ENCODE assay signal across 20 cellular contexts in the genomic region with DNA sequence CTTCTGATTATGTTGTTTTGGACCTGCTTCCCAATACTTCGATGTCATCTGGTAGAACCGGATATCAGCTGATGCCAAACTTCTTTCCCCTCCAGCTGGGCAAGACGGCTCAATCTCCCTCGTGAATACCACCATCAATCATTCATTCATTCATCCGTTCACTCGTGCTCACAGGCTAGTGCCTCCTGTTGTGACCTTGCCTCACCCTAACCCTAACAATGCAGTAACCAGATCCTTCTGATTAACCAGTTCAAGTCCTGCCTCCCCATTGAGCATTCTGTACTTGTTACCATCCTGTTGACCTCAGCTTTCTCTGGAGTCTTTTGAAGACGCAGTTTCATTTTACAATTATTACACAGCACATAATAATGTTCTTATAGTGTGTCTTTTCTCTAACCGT. TPM values are rescaled to one million over a fixed set of nuclear protein-coding genes. Genes with fewer than 3 reads are reported as not detected.
A peak's percentile ranks its signal among the peaks of the same experiment; 100 is the strongest.
DNase-seq lines count a peak whose midpoint lies in the region; ATAC-seq, FAIRE-seq and TF ChIP-seq lines count a peak whose summit lies in the region.
"Had no signal": no experiment of that assay in that cellular context is flagged by ENCODE, and none has a peak within 500 bp of the region (broad histone marks: within the 10 kb centered on the region; RNA-seq: fewer than 3 reads in every experiment).

No MANE protein-coding gene starts in this region.

- no peak overlapping the region for H3K56ac ChIP-seq in H1 (replicated peaks; ENCODE audit: insufficient read length, low read depth, low read length)

- H3K18ac ChIP-seq in H1 (ENCODE audit: extremely low read depth, low read length): 0 out of 2 replicates have a peak overlapping the region, but pooled peaks have one; percentile 3

- no peaks in the 10 kb centered on the region for H3K9me3 ChIP-seq in GM23248 (ENCODE audit: low read depth)
- no peaks in the 10 kb centered on the region for H3K9me3 ChIP-seq in Panc1 (ENCODE audit: control insufficient read depth, insufficient read depth, low read depth, low read length)
- no peaks in the 10 kb centered on the region for H3K9me3 ChIP-seq in H1 (ENCODE audit: insufficient read depth in 2 of 2, low read depth in 1 of 2, low read length in 1 of 2)
- H3K9me3 ChIP-seq in CD4-positive, alpha-beta memory T cell (ENCODE audit: control insufficient read depth in 1 of 2, low read length in 2 of 2): no peaks in the 10 kb centered on the region

- FAIRE-seq in H1 (lab: Jason Lieb, UNC): no peak
- FAIRE-seq: GM12878, GM19239, HepG2 had no signal

- no peak overlapping the region for H2AK5ac ChIP-seq in H1 (ENCODE audit: low read depth, low read length)

- H3K27me3 Mint-ChIP-seq in nephron (ENCODE audit: low read depth): no peaks in the 10 kb centered on the region
- peaks cover 27 to 38% of the 10 kb centered on the region in 2 donors for H3K27me3 Mint-ChIP-seq in CD4-positive, alpha-beta memory T cell

- TF ChIP-seq CTCF in Panc1 (IDR thresholded peaks at IDR 0.05) (no peak), H1 (IDR thresholded peaks at IDR 0.05; ENCODE audit: control extremely low read depth in 1 of 3, insufficient read depth in 1 of 3, low read depth in 1 of 3, low read length in 3 of 3) (no peak), nephron (IDR thresholded peaks at IDR 0.05; ENCODE audit: unreplicated experiment in 3 of 3) (no peak), RWPE1 (conservative IDR thresholded peaks at IDR 0.05; ENCODE audit: low read depth) (no peak)

- H3K4me2 ChIP-seq in GM23248 (ENCODE audit: unreplicated experiment): no peak overlapping the region
- no peak overlapping the region for H3K4me2 ChIP-seq in H1 (ENCODE audit: insufficient read depth in 1 of 2, low read depth in 2 of 2, low read length in 2 of 2)
- H3K4me2 ChIP-seq: A549 had no signal

- no peak overlapping the region for H2BK5ac ChIP-seq in H1 (ENCODE audit: low read depth, low read length)

- H3K4me1 ChIP-seq in GM23248 (ENCODE audit: insufficient read depth) (peaks cover 18% of the 10 kb centered on the region), Panc1 (ENCODE audit: control insufficient read depth, insufficient read depth, low read length) (peaks cover 16% of the 10 kb centered on the region), H1 (replicated peaks in 1 of 4; ENCODE audit: control insufficient read depth in 3 of 4, insufficient read depth in 4 of 4, low read length in 3 of 4) (peaks cover 0 to 7% (median under 1%) of the 10 kb centered on the region in 4 experiments; a peak in 2 of 7 replicates)
- H3K4me1 ChIP-seq in CD4-positive, alpha-beta memory T cell (ENCODE audit: insufficient read depth, low read length): no peaks in the 10 kb centered on the region

- no peak overlapping the region for H2BK15ac ChIP-seq in H1 (ENCODE audit: low read length)

- no peak overlapping the region for H4K8ac ChIP-seq in H1 (ENCODE audit: extremely low read depth, insufficient read depth, low read length)

- H3K4ac ChIP-seq in H1 (replicated peaks; ENCODE audit: insufficient read length, low read depth, low read length): no peak overlapping the region

- TF ChIP-seq EP300 in H1 (IDR thresholded peaks at IDR 0.05; ENCODE audit: borderline replicate concordance in 1 of 2, low read depth in 2 of 2, low read length in 2 of 2): no peak

- no peaks in the 10 kb centered on the region for H3K36me3 Mint-ChIP-seq in nephron (ENCODE audit: low read depth)
- H3K36me3 Mint-ChIP-seq in CD4-positive, alpha-beta memory T cell: peaks cover 0 to 3% of the 10 kb centered on the region in 2 donors

- H2BK12ac ChIP-seq in H1 (ENCODE audit: low read depth, low read length): no peak overlapping the region

- WGBS in GM23248 (ENCODE audit: low coverage in 1 of 2, low lambda C conversion rate in 2 of 2, missing lambda C conversion rate in 2 of 2), 2 experiments: 28 to 32% methylated on average over 8 of the region's 8 CpGs
- WGBS in H1 (ENCODE audit: extremely low coverage in 1 of 2, insufficient coverage in 1 of 2, insufficient read length in 1 of 2, insufficient replicate concordance in 2 of 2, low coverage in 1 of 2, low lambda C conversion rate in 2 of 2, missing lambda C conversion rate in 1 of 2), 2 experiments: 92% methylated on average over 8 of the region's 8 CpGs; no CpG with 5 or more reads in 1 of the 2 experiments

- H4K20me1 ChIP-seq in GM23248 (ENCODE audit: insufficient read depth): no peaks in the 10 kb centered on the region
- no peaks in the 10 kb centered on the region for H4K20me1 ChIP-seq in H1 (replicated peaks in 1 of 2; ENCODE audit: control insufficient read depth in 1 of 2, insufficient read depth in 2 of 2, low read length in 2 of 2)

- H3K27ac Mint-ChIP-seq in nephron: peak overlapping the region in 2 of 3 experiments; percentile 1 to 4
- no peak overlapping the region for H3K27ac Mint-ChIP-seq in CD4-positive, alpha-beta memory T cell
- H3K27ac Mint-ChIP-seq: CD4-positive, alpha-beta T cell; H9 had no signal

- no peak overlapping the region for H3K4me3 Mint-ChIP-seq in nephron
- H3K4me3 Mint-ChIP-seq in CD4-positive, alpha-beta memory T cell: no peak overlapping the region
- H3K4me3 Mint-ChIP-seq: CD4-positive, alpha-beta T cell; H9; IgD-negative memory B cell had no signal

- ATAC-seq in Panc1 (no peak), GM18909 (IDR thresholded peaks at IDR 0.05; ENCODE audit: poor library complexity, unreplicated experiment) (no peak)
- ATAC-seq: A549, GM12878, HepG2 had no signal

- H3K36me3 ChIP-seq in GM23248 (ENCODE audit: low read depth) (no peaks in the 10 kb centered on the region), Panc1 (ENCODE audit: control insufficient read depth, insufficient read depth, low read length) (no peaks in the 10 kb centered on the region), H1 (ENCODE audit: control insufficient read depth in 2 of 4, insufficient read depth in 4 of 4, low read length in 3 of 4) (no peaks in the 10 kb centered on the region)
- no peaks in the 10 kb centered on the region for H3K36me3 ChIP-seq in CD4-positive, alpha-beta memory T cell (ENCODE audit: insufficient read depth, low read length)

- H2BK20ac ChIP-seq in H1 (ENCODE audit: low read length): no peak overlapping the region

- H3F3A ChIP-seq in GM23248 (ENCODE audit: insufficient read depth): peaks cover 15% of the 10 kb centered on the region

- H3K79me2 ChIP-seq in GM23248 (ENCODE audit: insufficient read depth): no peaks in the 10 kb centered on the region
- H3K79me2 ChIP-seq in H1 (ENCODE audit: control insufficient read depth in 1 of 2, insufficient read depth in 2 of 2, low read length in 2 of 2): no peaks in the 10 kb centered on the region

- no peaks in the 10 kb centered on the region for H3K9me2 ChIP-seq in GM23248 (ENCODE audit: insufficient read depth)

- no peak overlapping the region for H4K5ac ChIP-seq in H1 (ENCODE audit: insufficient read length, low read depth, low read length)

- POLR2A ChIA-PET in Panc1 (lab: Charles Lee): no interaction called here
- POLR2A ChIA-PET in H1 (lab: Charles Lee; ENCODE audit: partially characterized antibody): no interaction called here
- POLR2A ChIA-PET in CD4-positive, alpha-beta memory T cell (lab: Charles Lee; ENCODE audit: partially characterized antibody): no interaction called here
- POLR2A ChIA-PET in RWPE1 (lab: Yijun Ruan, JAX; ENCODE audit: low non-redundant PET): no interaction called here

- peaks cover 36% of the 10 kb centered on the region for H3K4me1 Mint-ChIP-seq in nephron
- H3K4me1 Mint-ChIP-seq in CD4-positive, alpha-beta memory T cell: peaks cover 6 to 8% (median 8%) of the 10 kb centered on the region in 4 donors

- peak overlapping the region; percentile 47; the same call in 1 of the 2 replicates for H2AFZ ChIP-seq in GM23248
- no peak overlapping the region for H2AFZ ChIP-seq in H1 (ENCODE audit: low read length)

- H3K14ac ChIP-seq in H1 (ENCODE audit: insufficient read length): no peak overlapping the region

- H3K79me1 ChIP-seq in H1 (ENCODE audit: low read depth, low read length): no peaks in the 10 kb centered on the region

- H4K91ac ChIP-seq in H1 (replicated peaks; ENCODE audit: insufficient read length, low read length): no peak overlapping the region

- no peaks in the 10 kb centered on the region for H3K9me3 Mint-ChIP-seq in nephron
- H3K9me3 Mint-ChIP-seq in CD4-positive, alpha-beta memory T cell: peaks cover 0 to 8% (median 3%) of the 10 kb centered on the region in 8 donors
- H3K9me3 Mint-ChIP-seq: CD4-positive, alpha-beta T cell; H9 had no signal

- no TSS peak for BruUV-seq in Panc1 (replicated peaks; lab: Mats Ljungman, UMichigan)

- CTCF ChIA-PET in Panc1 (lab: Charles Lee) (interaction anchor here (0.7 kb wide), 1 partner anchor 61 kb away, joined by 5 read pairs; no protein-coding TSS in a partner anchor), H1 (lab: Charles Lee; ENCODE audit: partially characterized antibody) (interaction anchor here (1.4 kb wide), 1 partner anchor 10 kb away, joined by 4 read pairs; no protein-coding TSS in a partner anchor), RWPE1 (lab: Yijun Ruan, JAX) (interaction anchor here (0.6 kb wide), 1 partner anchor 19 kb away, joined by 4 read pairs; no protein-coding TSS in a partner anchor)
- CTCF ChIA-PET in CD4-positive, alpha-beta memory T cell (lab: Charles Lee; ENCODE audit: partially characterized antibody): no interaction called here

- in situ Hi-C loops in GM23248 (cut with MboI): no loop called here
- in situ Hi-C loops in Panc1 (cut with HindIII; ENCODE audit: low pct_unique_long_range_greater_than_20kb, low sequenced_read_pairs): no loop called here

- no peak overlapping the region for H2BK120ac ChIP-seq in H1 (replicated peaks; ENCODE audit: low read depth, low read length)

- intact Hi-C loops in Panc1 (cut with micrococcal nuclease; ENCODE audit: unreplicated experiment): no loop called here
- intact Hi-C loops in CD4-positive, alpha-beta memory T cell (cut with micrococcal nuclease): loop anchor here (10.0 kb wide), 1 partner anchor 143 kb away; a partner anchor contains a TSS

- no peak overlapping the region for H3K23ac ChIP-seq in H1 (ENCODE audit: insufficient read length)

- H3K4me3 ChIP-seq in GM23248 (no peak overlapping the region), Panc1 (ENCODE audit: low read depth in 2 of 2, low read length in 2 of 2) (no peak overlapping the region), H1 (ENCODE audit: extremely low read depth in 1 of 4, insufficient read depth in 2 of 4, low read depth in 3 of 4, low read length in 4 of 4) (no peak overlapping the region)
- no peak overlapping the region for H3K4me3 ChIP-seq in CD4-positive, alpha-beta memory T cell (ENCODE audit: low read length in 2 of 2)
- H3K4me3 ChIP-seq: A549, GM12878 had no signal

- H3K9ac ChIP-seq in GM23248 (no peak overlapping the region), H1 (replicated peaks in 1 of 4; ENCODE audit: extremely low read depth in 1 of 4, low read depth in 3 of 4, low read length in 3 of 4) (no peak overlapping the region)

- no peak for DNase-seq in GM23248
- no peak for DNase-seq in Panc1 (ENCODE audit: low read depth, low spot score)
- DNase-seq in H1 (ENCODE audit: low read depth in 1 of 2, low spot score in 2 of 2): no peak
- DNase-seq in CD4-positive, alpha-beta memory T cell: no peak
- no peak for DNase-seq in GDM1 (lab: John Stamatoyannopoulos, UW)
- DNase-seq in RWPE1 (ENCODE audit: low spot score): no peak
- DNase-seq: AML-193; CD4-positive, alpha-beta T cell; DMS153; DMS79 treated with DMSO at 0.1 percent for 48 hours; H9 had no signal

- peaks cover 4% of the 10 kb centered on the region for H3K23me2 ChIP-seq in H1 (ENCODE audit: low read depth, low read length)

- no peak for TF ChIP-seq RAD21 in H1 (IDR thresholded peaks at IDR 0.05 in 1 of 2, conservative IDR thresholded peaks at IDR 0.05 in 1 of 2; ENCODE audit: low read depth in 2 of 2, low read length in 2 of 2)

- H3K27ac ChIP-seq in GM23248: no peak overlapping the region
- H3K27ac ChIP-seq in Panc1 (ENCODE audit: low read length): peak overlapping the region; percentile 18; the same call in 1 of the 2 replicates
- H3K27ac ChIP-seq in H1 (ENCODE audit: low read depth, low read length): no peak overlapping the region
- no peak overlapping the region for H3K27ac ChIP-seq in CD4-positive, alpha-beta memory T cell (ENCODE audit: low read depth, low read length)
- H3K27ac ChIP-seq in RWPE1: no peak overlapping the region
- H3K27ac ChIP-seq: 22Rv1, C4-2B had no signal

- TF ChIP-seq POLR2A in H1 (IDR thresholded peaks at IDR 0.05; ENCODE audit: control extremely low read depth in 1 of 2, low read depth in 2 of 2, low read length in 2 of 2): no peak

- H3K27me3 ChIP-seq in GM23248 (replicated peaks; ENCODE audit: insufficient read depth) (no peaks in the 10 kb centered on the region), Panc1 (ENCODE audit: control insufficient read depth, insufficient read depth, low read length) (no peaks in the 10 kb centered on the region), H1 (replicated peaks in 1 of 4; ENCODE audit: control insufficient read depth in 3 of 4, extremely low read depth in 1 of 4, insufficient read depth in 3 of 4, low read length in 3 of 4) (no peaks in the 10 kb centered on the region)
- no peaks in the 10 kb centered on the region for H3K27me3 ChIP-seq in CD4-positive, alpha-beta memory T cell (ENCODE audit: insufficient read depth, low read length)

RNA-seq across cellular contexts. Expression of a gene that starts 5.1 kb away (rescaled TPM):
- 1.6 and 2.2 TPM in 2 replicates for total RNA-seq in GM23248 (2014; rRNA removed; shearing (Covaris generic))
- polyA plus RNA-seq in GM23248 (2016; fragmentation: Nextera tagmentation; extraction: Ambion mirVana): 0.90 and 1.1 TPM in 2 replicates
- 15.0 TPM for total RNA-seq in Panc1 (2021; ENCODE audit: unreplicated experiment)
- polyA plus RNA-seq in Panc1 (2012; ENCODE audit: insufficient read length): 7.9 TPM
- 3.1 and 5.0 TPM in 2 replicates for total RNA-seq in H1 (2021; fragmentation: NEBNext Ultra II Directional; extraction: Animal tissue kit (Norgen Biotek cat#: 25700))
- polyA plus RNA-seq in H1 (2011; rRNA removed): 2.0 and 2.2 TPM in 2 replicates
- polyA plus RNA-seq in H1 (2011; cell fraction: cytosol; rRNA removed): 4.0 TPM
- polyA plus RNA-seq in H1 (2011; cell fraction: nucleus; rRNA removed): 4.3 TPM
- 2.0 to 3.9 TPM (median 2.7 TPM) in 4 replicates for polyA plus RNA-seq in H1 (2012, experiment 1 of 2)
- polyA plus RNA-seq in H1 (2012, experiment 2 of 2): 0.10 TPM
- polyA plus RNA-seq in H1 (2013, experiment 1 of 2): 5.0 TPM
- polyA plus RNA-seq in H1 (2013, experiment 2 of 2): 3.5 TPM
- polyA minus RNA-seq in H1 (2011; rRNA and poly(A)+ RNA removed): 3.9 and 6.0 TPM in 2 replicates
- 2.1 TPM for polyA minus RNA-seq in H1 (2011; cell fraction: cytosol; rRNA and poly(A)+ RNA removed)
- polyA minus RNA-seq in H1 (2011; cell fraction: nucleus; rRNA and poly(A)+ RNA removed): 11.8 TPM
- total RNA-seq in CD4-positive, alpha-beta memory T cell: 1 to 10 TPM; 1.2 TPM
- not detected for polyA plus RNA-seq in CD4-positive, alpha-beta memory T cell
- total RNA-seq: GM12878 had no signal
- polyA plus RNA-seq: GM12878 had no signal

RNA-seq across cellular contexts. Expression of a gene that starts 36.1 kb away (rescaled TPM):
- total RNA-seq in GM23248 (2014; rRNA removed; shearing (Covaris generic)): 15.2 and 15.8 TPM in 2 replicates
- polyA plus RNA-seq in GM23248 (2016; fragmentation: Nextera tagmentation; extraction: Ambion mirVana) (11.0 and 14.1 TPM in 2 replicates), H1 (2011; rRNA removed) (20.9 and 22.4 TPM in 2 replicates)
- total RNA-seq in Panc1 (2021; ENCODE audit: unreplicated experiment): 37.2 TPM
- polyA plus RNA-seq in Panc1 (2012; ENCODE audit: insufficient read length): 15.1 TPM
- 26.8 and 31.4 TPM in 2 replicates for total RNA-seq in H1 (2021; fragmentation: NEBNext Ultra II Directional; extraction: Animal tissue kit (Norgen Biotek cat#: 25700))
- 12.8 TPM for polyA plus RNA-seq in H1 (2011; cell fraction: cytosol; rRNA removed)
- 36.2 TPM for polyA plus RNA-seq in H1 (2011; cell fraction: nucleus; rRNA removed)
- polyA plus RNA-seq in H1 (2012, experiment 1 of 2): 14.3 to 21.5 TPM (median 18.4 TPM) in 4 replicates
- 2.1 TPM for polyA plus RNA-seq in H1 (2012, experiment 2 of 2)
- 11.2 TPM for polyA plus RNA-seq in H1 (2013, experiment 1 of 2)
- 11.3 TPM for polyA plus RNA-seq in H1 (2013, experiment 2 of 2)
- polyA minus RNA-seq in H1 (2011; rRNA and poly(A)+ RNA removed): 74.5 and 110 TPM in 2 replicates
- polyA minus RNA-seq in H1 (2011; cell fraction: cytosol; rRNA and poly(A)+ RNA removed): 23.4 TPM
- polyA minus RNA-seq in H1 (2011; cell fraction: nucleus; rRNA and poly(A)+ RNA removed): 79.5 TPM
- 10 to 100 TPM; 42.1 to 44.8 TPM for total RNA-seq in CD4-positive, alpha-beta memory T cell
- polyA plus RNA-seq in CD4-positive, alpha-beta memory T cell: 10 to 100 TPM; 20.3 to 23.4 TPM

RNA-seq across cellular contexts. Expression of a gene that starts 44.3 kb away (rescaled TPM):
- not detected in 2 replicates for total RNA-seq in GM23248 (2014; rRNA removed; shearing (Covaris generic))
- polyA plus RNA-seq in GM23248 (2016; fragmentation: Nextera tagmentation; extraction: Ambion mirVana) (0.41 and 0.54 TPM in 2 replicates), H1 (2011; rRNA removed) (0.12 TPM in 1 of 2 replicates, not detected in the other)
- total RNA-seq in Panc1 (2021; ENCODE audit: unreplicated experiment): 0.54 TPM
- not detected for polyA plus RNA-seq in Panc1 (2012; ENCODE audit: insufficient read length)
- not detected in 2 replicates for total RNA-seq in H1 (2021; fragmentation: NEBNext Ultra II Directional; extraction: Animal tissue kit (Norgen Biotek cat#: 25700))
- polyA plus RNA-seq in H1 (2011; cell fraction: cytosol; rRNA removed): 0.21 TPM
- 0.10 TPM for polyA plus RNA-seq in H1 (2011; cell fraction: nucleus; rRNA removed)
- polyA plus RNA-seq in H1 (2012, experiment 1 of 2): 0.16 TPM in 1 of 4 replicates, not detected in the others
- not detected for polyA plus RNA-seq in H1 (2012, experiment 2 of 2)
- polyA plus RNA-seq in H1 (2013, experiment 1 of 2): not detected
- polyA plus RNA-seq in H1 (2013, experiment 2 of 2): not detected
- not detected in 2 replicates for polyA minus RNA-seq in H1 (2011; rRNA and poly(A)+ RNA removed)
- not detected for polyA minus RNA-seq in H1 (2011; cell fraction: cytosol; rRNA and poly(A)+ RNA removed)
- polyA minus RNA-seq in H1 (2011; cell fraction: nucleus; rRNA and poly(A)+ RNA removed): not detected
- not detected for total RNA-seq in CD4-positive, alpha-beta memory T cell
- polyA plus RNA-seq in CD4-positive, alpha-beta memory T cell: not detected
- total RNA-seq: CD4-positive, alpha-beta T cell; GM12878; H9 had no signal
- polyA plus RNA-seq: GM12878, IgD-negative memory B cell had no signal

Comparison
In these comparisons a context has a peak if more than half of its experiments do, and no peak if none do; other contexts are left out.
1. H3K27ac Mint-ChIP-seq: peak in nephron (2 of 3); none in CD4-positive, alpha-beta memory T cell (0 of 7).